ENCODE assay signal across 10 cellular contexts in genomic region chr16:8931864-8932263, GRCh38. TPM values are rescaled to one million over a fixed set of nuclear protein-coding genes. Genes with fewer than 3 reads are reported as not detected.
DNase-seq lines count a peak whose midpoint lies in the region; ATAC-seq and TF ChIP-seq lines count a peak whose summit lies in the region.
"Had no signal": no experiment of that assay in that cellular context is flagged by ENCODE, and none has a peak within 500 bp of the region (broad histone marks: within the 10 kb centered on the region; RNA-seq: fewer than 3 reads in every experiment).

No MANE protein-coding gene starts in this region.

- H3K4me3 ChIP-seq in foreskin fibroblast (ENCODE audit: low read depth in 1 of 2, low read length in 2 of 2): no peak overlapping the region
- no peak overlapping the region for H3K4me3 ChIP-seq in gastrocnemius medialis
- H3K4me3 ChIP-seq: SJSA1 had no signal

- H3K4me1 Mint-ChIP-seq in activated CD8-positive, alpha-beta T cell treated with anti-CD3 and anti-CD28 coated beads, Interleukin-2, amount 10 ng/mL, durations not matched to agents 7 days and 5 days (ENCODE audit: low read depth): peaks cover 28% of the 10 kb centered on the region

- H3K9me3 ChIP-seq in gastrocnemius medialis: no peaks in the 10 kb centered on the region
- H3K9me3 ChIP-seq: SJSA1 had no signal

- H3K4me3 Mint-ChIP-seq in activated CD8-positive, alpha-beta T cell treated with anti-CD3 and anti-CD28 coated beads, Interleukin-2, amount 10 ng/mL, durations not matched to agents 7 days and 5 days: no peak overlapping the region
- H3K4me3 Mint-ChIP-seq: nephron had no signal

- intact Hi-C loops in gastrocnemius medialis (cut with DNase I; ENCODE audit: low total_unique reads): loop anchor here (5.0 kb wide), 1 partner anchor 40 kb away; no protein-coding TSS in a partner anchor

- H3K36me3 Mint-ChIP-seq in activated CD8-positive, alpha-beta T cell treated with anti-CD3 and anti-CD28 coated beads, Interleukin-2, amount 10 ng/mL, durations not matched to agents 7 days and 5 days (ENCODE audit: low read depth): peaks cover 33% of the 10 kb centered on the region

- no peak overlapping the region for H3K27ac ChIP-seq in gastrocnemius medialis
- H3K27ac ChIP-seq: SJSA1 had no signal

- H3K27me3 ChIP-seq in gastrocnemius medialis: no peaks in the 10 kb centered on the region
- H3K27me3 ChIP-seq: SJSA1 had no signal

- H3K27me3 Mint-ChIP-seq in activated CD8-positive, alpha-beta T cell treated with anti-CD3 and anti-CD28 coated beads, Interleukin-2, amount 10 ng/mL, durations not matched to agents 7 days and 5 days (ENCODE audit: low read depth): no peaks in the 10 kb centered on the region

- DNase-seq in activated T-cell treated with anti-CD3 and anti-CD28 coated beads for 1 hour (ENCODE audit: low read depth) (peak; percentile 41), activated T-cell treated with anti-CD3 and anti-CD28 coated beads for 4 hours (no peak), foreskin fibroblast (peak; percentile 20 to 73), NCI-H2081 (lab: John Stamatoyannopoulos, UW) (no peak), gastrocnemius medialis (no peak)
- DNase-seq in activated CD8-positive, alpha-beta T cell treated with anti-CD3 and anti-CD28 coated beads, Interleukin-2, amount 10 ng/mL, durations not matched to agents 7 days and 5 days: peak; percentile 73
- peak in 2 of 3 donors; percentile 25 to 30 for DNase-seq in stimulated activated CD4-positive, alpha-beta T cell treated with anti-CD3 and anti-CD28 coated beads, Interleukin-12 subunit alpha, Interleukin-12 subunit beta, amount 100 ng/mL, for 48 hours (ENCODE audit: low read depth in 2 of 3, low spot score in 1 of 3)

- no peak for TF ChIP-seq CTCF in foreskin fibroblast (IDR thresholded peaks at IDR 0.05; ENCODE audit: low read depth, low read length)
- no peak for TF ChIP-seq CTCF in gastrocnemius medialis (IDR thresholded peaks at IDR 0.05 in 4 of 5, conservative IDR thresholded peaks at IDR 0.05 in 1 of 5)

- POLR2A ChIA-PET in activated CD8-positive, alpha-beta T cell treated with anti-CD3 and anti-CD28 coated beads, Interleukin-2, amount 10 ng/mL, durations not matched to agents 7 days and 5 days (lab: Charles Lee): no interaction called here

- no peak for ATAC-seq in activated CD8-positive, alpha-beta T cell treated with anti-CD3 and anti-CD28 coated beads, Interleukin-2, amount 10 ng/mL, durations not matched to agents 7 days and 5 days
- ATAC-seq in gastrocnemius medialis (no peak), GM21381 (IDR thresholded peaks at IDR 0.05; ENCODE audit: unreplicated experiment) (no peak)

- H3K9me3 Mint-ChIP-seq in activated CD8-positive, alpha-beta T cell treated with anti-CD3 and anti-CD28 coated beads, Interleukin-2, amount 10 ng/mL, durations not matched to agents 7 days and 5 days (ENCODE audit: insufficient read depth): no peaks in the 10 kb centered on the region
- H3K9me3 Mint-ChIP-seq: nephron had no signal

- no peak overlapping the region for H3K27ac Mint-ChIP-seq in activated CD8-positive, alpha-beta T cell treated with anti-CD3 and anti-CD28 coated beads, Interleukin-2, amount 10 ng/mL, durations not matched to agents 7 days and 5 days
- H3K27ac Mint-ChIP-seq: nephron had no signal

- H3K36me3 ChIP-seq in gastrocnemius medialis: peaks cover 0 to 19% of the 10 kb centered on the region in 2 donors

- peaks cover 25 to 36% of the 10 kb centered on the region in 2 donors for H3K4me1 ChIP-seq in gastrocnemius medialis
- H3K4me1 ChIP-seq: SJSA1 had no signal

- CTCF ChIA-PET in activated CD8-positive, alpha-beta T cell treated with anti-CD3 and anti-CD28 coated beads, Interleukin-2, amount 10 ng/mL, durations not matched to agents 7 days and 5 days (lab: Charles Lee): interaction anchor here (1.3 kb wide), 1 partner anchor 77 kb away, joined by 4 read pairs; no protein-coding TSS in a partner anchor

- in situ Hi-C loops in gastrocnemius medialis (cut with MboI; ENCODE audit: low sequenced_read_pairs in 4 of 4): no loop called here

- TF ChIP-seq POLR2A in gastrocnemius medialis (IDR thresholded peaks at IDR 0.05): no peak

RNA-seq across cellular contexts. Expression of gene USP7, which starts 31.8 kb away (rescaled TPM):
- 100 to 1,000 TPM; 134 to 144 TPM for total RNA-seq in activated CD8-positive, alpha-beta T cell treated with anti-CD3 and anti-CD28 coated beads, Interleukin-2, amount 10 ng/mL, durations not matched to agents 7 days and 5 days
- total RNA-seq in gastrocnemius medialis: 10 to 100 TPM; 79.7 to 99.2 (median 85.6) TPM

RNA-seq across cellular contexts. Expression of gene LITAFD, which starts 49.7 kb away (rescaled TPM):
- total RNA-seq in activated CD8-positive, alpha-beta T cell treated with anti-CD3 and anti-CD28 coated beads, Interleukin-2, amount 10 ng/mL, durations not matched to agents 7 days and 5 days: not detected
- not detected for total RNA-seq in gastrocnemius medialis
- total RNA-seq: SJSA1 had no signal

Comparison
In these comparisons a context has a peak if more than half of its experiments do, and no peak if none do; other contexts are left out.
1. DNase-seq: peak in activated T-cell treated with anti-CD3 and anti-CD28 coated beads for 1 hour (single experiment), activated CD8-positive, alpha-beta T cell treated with anti-CD3 and anti-CD28 coated beads, Interleukin-2, amount 10 ng/mL, durations not matched to agents 7 days and 5 days (single experiment), foreskin fibroblast (2 of 2) and stimulated activated CD4-positive, alpha-beta T cell treated with anti-CD3 and anti-CD28 coated beads, Interleukin-12 subunit alpha, Interleukin-12 subunit beta, amount 100 ng/mL, for 48 hours (2 of 3); none in activated T-cell treated with anti-CD3 and anti-CD28 coated beads for 4 hours (single experiment), NCI-H2081 (0 of 2) and gastrocnemius medialis (0 of 2).